ENCODE assay signal across 1 cellular context in the genomic region with DNA sequence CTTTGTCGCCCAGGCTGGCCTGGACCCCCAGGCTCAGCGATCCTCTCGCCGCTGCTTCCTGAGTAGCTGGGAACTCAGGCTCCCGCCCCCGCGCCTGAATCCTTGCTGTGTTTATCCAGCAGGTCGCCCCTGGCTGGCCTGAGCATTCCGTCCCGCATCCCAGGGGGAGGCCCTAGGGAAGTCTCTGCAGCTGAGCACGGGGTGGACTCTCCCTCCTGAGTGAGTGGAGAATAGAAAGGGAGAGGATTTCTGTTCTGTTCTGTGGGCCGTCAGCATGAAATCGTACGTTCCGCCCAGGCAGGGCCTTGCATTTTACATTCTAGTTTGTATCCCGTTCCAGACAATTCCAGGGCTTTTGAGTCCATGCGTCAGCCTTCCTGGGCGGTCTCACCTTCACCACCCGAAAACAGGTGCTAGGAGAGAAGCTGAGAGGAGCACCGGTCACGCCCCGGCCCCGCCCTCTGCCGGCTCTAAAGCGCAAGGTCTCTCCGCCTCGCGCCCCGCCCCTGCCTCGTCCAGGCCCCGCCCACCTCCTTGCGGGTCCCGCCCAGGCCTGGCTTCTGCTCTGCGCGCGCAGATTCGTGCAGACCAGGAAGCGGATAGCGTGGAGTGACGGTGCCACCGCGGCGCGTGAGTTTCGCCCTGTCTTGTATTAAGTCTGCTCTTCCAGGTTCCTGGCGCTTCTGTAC.
TF ChIP-seq lines count a peak whose summit lies in the region.

A gene (plus strand): TSS at position 586 of the 689 bp plus-strand sequence. CDS start 15,285 bp downstream, outside the sequence.

TF ChIP-seq in HepG2, 621 proteins besides CTCF, POLR2A, EP300 and RAD21 (continued from another document and continues in another):
- peak; percentile 62; the same call in 1 of the 2 replicates for TF ChIP-seq GLI4 (CRISPR knock-in tag; IDR thresholded peaks at IDR 0.05; ENCODE audit: borderline replicate concordance)
- TF ChIP-seq NR1H2 (CRISPR knock-in tag; IDR thresholded peaks at IDR 0.05; ENCODE audit: borderline replicate concordance, low read depth): no peak
- TF ChIP-seq ZBTB1 (CRISPR knock-in tag; IDR thresholded peaks at IDR 0.05; ENCODE audit: borderline replicate concordance): no peak
- no peak for TF ChIP-seq LCORL (IDR thresholded peaks at IDR 0.05)
- peak; percentile 55 for TF ChIP-seq LCORL (CRISPR knock-in tag; IDR thresholded peaks at IDR 0.05)
- TF ChIP-seq HNRNPL (IDR thresholded peaks at IDR 0.05; ENCODE audit: low read depth, low read length): no peak
- no peak for TF ChIP-seq HOXA9 (CRISPR knock-in tag; IDR thresholded peaks at IDR 0.05; ENCODE audit: borderline replicate concordance)
- peak; percentile 28; the same call in 1 of the 2 replicates for TF ChIP-seq ZBTB38 (CRISPR knock-in tag; IDR thresholded peaks at IDR 0.05)
- TF ChIP-seq, protein P1, sequence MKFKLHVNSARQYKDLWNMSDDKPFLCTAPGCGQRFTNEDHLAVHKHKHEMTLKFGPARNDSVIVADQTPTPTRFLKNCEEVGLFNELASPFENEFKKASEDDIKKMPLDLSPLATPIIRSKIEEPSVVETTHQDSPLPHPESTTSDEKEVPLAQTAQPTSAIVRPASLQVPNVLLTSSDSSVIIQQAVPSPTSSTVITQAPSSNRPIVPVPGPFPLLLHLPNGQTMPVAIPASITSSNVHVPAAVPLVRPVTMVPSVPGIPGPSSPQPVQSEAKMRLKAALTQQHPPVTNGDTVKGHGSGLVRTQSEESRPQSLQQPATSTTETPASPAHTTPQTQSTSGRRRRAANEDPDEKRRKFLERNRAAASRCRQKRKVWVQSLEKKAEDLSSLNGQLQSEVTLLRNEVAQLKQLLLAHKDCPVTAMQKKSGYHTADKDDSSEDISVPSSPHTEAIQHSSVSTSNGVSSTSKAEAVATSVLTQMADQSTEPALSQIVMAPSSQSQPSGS (CRISPR knock-in tag; IDR thresholded peaks at IDR 0.05): no peak
- no peak for TF ChIP-seq TEAD2 (CRISPR knock-in tag; IDR thresholded peaks at IDR 0.05)
- TF ChIP-seq JUNB (CRISPR knock-in tag; IDR thresholded peaks at IDR 0.05; ENCODE audit: borderline replicate concordance): no peak
- 0 out of 2 replicates have a peak, but pooled peaks have one; percentile 18 for TF ChIP-seq MIER3 (CRISPR knock-in tag; IDR thresholded peaks at IDR 0.05; ENCODE audit: borderline replicate concordance)
- TF ChIP-seq, protein P2, sequence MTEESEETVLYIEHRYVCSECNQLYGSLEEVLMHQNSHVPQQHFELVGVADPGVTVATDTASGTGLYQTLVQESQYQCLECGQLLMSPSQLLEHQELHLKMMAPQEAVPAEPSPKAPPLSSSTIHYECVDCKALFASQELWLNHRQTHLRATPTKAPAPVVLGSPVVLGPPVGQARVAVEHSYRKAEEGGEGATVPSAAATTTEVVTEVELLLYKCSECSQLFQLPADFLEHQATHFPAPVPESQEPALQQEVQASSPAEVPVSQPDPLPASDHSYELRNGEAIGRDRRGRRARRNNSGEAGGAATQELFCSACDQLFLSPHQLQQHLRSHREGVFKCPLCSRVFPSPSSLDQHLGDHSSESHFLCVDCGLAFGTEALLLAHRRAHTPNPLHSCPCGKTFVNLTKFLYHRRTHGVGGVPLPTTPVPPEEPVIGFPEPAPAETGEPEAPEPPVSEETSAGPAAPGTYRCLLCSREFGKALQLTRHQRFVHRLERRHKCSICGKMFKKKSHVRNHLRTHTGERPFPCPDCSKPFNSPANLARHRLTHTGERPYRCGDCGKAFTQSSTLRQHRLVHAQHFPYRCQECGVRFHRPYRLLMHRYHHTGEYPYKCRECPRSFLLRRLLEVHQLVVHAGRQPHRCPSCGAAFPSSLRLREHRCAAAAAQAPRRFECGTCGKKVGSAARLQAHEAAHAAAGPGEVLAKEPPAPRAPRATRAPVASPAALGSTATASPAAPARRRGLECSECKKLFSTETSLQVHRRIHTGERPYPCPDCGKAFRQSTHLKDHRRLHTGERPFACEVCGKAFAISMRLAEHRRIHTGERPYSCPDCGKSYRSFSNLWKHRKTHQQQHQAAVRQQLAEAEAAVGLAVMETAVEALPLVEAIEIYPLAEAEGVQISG (CRISPR knock-in tag; IDR thresholded peaks at IDR 0.05): peak; percentile 12; the same call in 1 of the 2 replicates
- TF ChIP-seq, protein P3, sequence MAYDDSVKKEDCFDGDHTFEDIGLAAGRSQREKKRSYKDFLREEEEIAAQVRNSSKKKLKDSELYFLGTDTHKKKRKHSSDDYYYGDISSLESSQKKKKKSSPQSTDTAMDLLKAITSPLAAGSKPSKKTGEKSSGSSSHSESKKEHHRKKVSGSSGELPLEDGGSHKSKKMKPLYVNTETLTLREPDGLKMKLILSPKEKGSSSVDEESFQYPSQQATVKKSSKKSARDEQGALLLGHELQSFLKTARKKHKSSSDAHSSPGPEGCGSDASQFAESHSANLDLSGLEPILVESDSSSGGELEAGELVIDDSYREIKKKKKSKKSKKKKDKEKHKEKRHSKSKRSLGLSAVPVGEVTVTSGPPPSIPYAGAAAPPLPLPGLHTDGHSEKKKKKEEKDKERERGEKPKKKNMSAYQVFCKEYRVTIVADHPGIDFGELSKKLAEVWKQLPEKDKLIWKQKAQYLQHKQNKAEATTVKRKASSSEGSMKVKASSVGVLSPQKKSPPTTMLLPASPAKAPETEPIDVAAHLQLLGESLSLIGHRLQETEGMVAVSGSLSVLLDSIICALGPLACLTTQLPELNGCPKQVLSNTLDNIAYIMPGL (CRISPR knock-in tag; IDR thresholded peaks at IDR 0.05; ENCODE audit: borderline replicate concordance in 1 of 2, low read depth in 1 of 2): peak; percentile 60 to 68; a peak in 3 of 4 replicates
- peak; percentile 35; the same call in 1 of the 2 replicates for TF ChIP-seq ZNF788 (CRISPR knock-in tag; IDR thresholded peaks at IDR 0.05; ENCODE audit: borderline replicate concordance)
- TF ChIP-seq FOXA1 (IDR thresholded peaks at IDR 0.05): no peak
- peak; percentile 79 for TF ChIP-seq FOXA1 (CRISPR knock-in tag; IDR thresholded peaks at IDR 0.05)
- TF ChIP-seq, protein P4, sequence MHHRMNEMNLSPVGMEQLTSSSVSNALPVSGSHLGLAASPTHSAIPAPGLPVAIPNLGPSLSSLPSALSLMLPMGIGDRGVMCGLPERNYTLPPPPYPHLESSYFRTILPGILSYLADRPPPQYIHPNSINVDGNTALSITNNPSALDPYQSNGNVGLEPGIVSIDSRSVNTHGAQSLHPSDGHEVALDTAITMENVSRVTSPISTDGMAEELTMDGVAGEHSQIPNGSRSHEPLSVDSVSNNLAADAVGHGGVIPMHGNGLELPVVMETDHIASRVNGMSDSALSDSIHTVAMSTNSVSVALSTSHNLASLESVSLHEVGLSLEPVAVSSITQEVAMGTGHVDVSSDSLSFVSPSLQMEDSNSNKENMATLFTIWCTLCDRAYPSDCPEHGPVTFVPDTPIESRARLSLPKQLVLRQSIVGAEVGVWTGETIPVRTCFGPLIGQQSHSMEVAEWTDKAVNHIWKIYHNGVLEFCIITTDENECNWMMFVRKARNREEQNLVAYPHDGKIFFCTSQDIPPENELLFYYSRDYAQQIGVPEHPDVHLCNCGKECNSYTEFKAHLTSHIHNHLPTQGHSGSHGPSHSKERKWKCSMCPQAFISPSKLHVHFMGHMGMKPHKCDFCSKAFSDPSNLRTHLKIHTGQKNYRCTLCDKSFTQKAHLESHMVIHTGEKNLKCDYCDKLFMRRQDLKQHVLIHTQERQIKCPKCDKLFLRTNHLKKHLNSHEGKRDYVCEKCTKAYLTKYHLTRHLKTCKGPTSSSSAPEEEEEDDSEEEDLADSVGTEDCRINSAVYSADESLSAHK (CRISPR knock-in tag; IDR thresholded peaks at IDR 0.05; ENCODE audit: borderline replicate concordance): no peak
- TF ChIP-seq ZNF670 (CRISPR knock-in tag; IDR thresholded peaks at IDR 0.05; ENCODE audit: borderline replicate concordance): no peak
- TF ChIP-seq, protein P5, sequence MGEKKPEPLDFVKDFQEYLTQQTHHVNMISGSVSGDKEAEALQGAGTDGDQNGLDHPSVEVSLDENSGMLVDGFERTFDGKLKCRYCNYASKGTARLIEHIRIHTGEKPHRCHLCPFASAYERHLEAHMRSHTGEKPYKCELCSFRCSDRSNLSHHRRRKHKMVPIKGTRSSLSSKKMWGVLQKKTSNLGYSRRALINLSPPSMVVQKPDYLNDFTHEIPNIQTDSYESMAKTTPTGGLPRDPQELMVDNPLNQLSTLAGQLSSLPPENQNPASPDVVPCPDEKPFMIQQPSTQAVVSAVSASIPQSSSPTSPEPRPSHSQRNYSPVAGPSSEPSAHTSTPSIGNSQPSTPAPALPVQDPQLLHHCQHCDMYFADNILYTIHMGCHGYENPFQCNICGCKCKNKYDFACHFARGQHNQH (CRISPR knock-in tag; IDR thresholded peaks at IDR 0.05): peak; percentile 38; the same call in 1 of the 2 replicates
- TF ChIP-seq ISX (CRISPR knock-in tag; conservative IDR thresholded peaks at IDR 0.05): no peak; the same call in 1 of the 2 replicates
- peak; percentile 35; the same call in 1 of the 2 replicates for TF ChIP-seq PHF20 (CRISPR knock-in tag; IDR thresholded peaks at IDR 0.05)
- TF ChIP-seq CEBPG (CRISPR knock-in tag; IDR thresholded peaks at IDR 0.05): no peak
- peak; percentile 90 for TF ChIP-seq ELF1 (CRISPR knock-in tag; IDR thresholded peaks at IDR 0.05)
- no peak for TF ChIP-seq MED13 (CRISPR knock-in tag; IDR thresholded peaks at IDR 0.05)
- TF ChIP-seq, protein P6, sequence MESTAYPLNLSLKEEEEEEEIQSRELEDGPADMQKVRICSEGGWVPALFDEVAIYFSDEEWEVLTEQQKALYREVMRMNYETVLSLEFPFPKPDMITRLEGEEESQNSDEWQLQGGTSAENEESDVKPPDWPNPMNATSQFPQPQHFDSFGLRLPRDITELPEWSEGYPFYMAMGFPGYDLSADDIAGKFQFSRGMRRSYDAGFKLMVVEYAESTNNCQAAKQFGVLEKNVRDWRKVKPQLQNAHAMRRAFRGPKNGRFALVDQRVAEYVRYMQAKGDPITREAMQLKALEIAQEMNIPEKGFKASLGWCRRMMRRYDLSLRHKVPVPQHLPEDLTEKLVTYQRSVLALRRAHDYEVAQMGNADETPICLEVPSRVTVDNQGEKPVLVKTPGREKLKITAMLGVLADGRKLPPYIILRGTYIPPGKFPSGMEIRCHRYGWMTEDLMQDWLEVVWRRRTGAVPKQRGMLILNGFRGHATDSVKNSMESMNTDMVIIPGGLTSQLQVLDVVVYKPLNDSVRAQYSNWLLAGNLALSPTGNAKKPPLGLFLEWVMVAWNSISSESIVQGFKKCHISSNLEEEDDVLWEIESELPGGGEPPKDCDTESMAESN (CRISPR knock-in tag; conservative IDR thresholded peaks at IDR 0.05): no peak
- TF ChIP-seq, protein P7, sequence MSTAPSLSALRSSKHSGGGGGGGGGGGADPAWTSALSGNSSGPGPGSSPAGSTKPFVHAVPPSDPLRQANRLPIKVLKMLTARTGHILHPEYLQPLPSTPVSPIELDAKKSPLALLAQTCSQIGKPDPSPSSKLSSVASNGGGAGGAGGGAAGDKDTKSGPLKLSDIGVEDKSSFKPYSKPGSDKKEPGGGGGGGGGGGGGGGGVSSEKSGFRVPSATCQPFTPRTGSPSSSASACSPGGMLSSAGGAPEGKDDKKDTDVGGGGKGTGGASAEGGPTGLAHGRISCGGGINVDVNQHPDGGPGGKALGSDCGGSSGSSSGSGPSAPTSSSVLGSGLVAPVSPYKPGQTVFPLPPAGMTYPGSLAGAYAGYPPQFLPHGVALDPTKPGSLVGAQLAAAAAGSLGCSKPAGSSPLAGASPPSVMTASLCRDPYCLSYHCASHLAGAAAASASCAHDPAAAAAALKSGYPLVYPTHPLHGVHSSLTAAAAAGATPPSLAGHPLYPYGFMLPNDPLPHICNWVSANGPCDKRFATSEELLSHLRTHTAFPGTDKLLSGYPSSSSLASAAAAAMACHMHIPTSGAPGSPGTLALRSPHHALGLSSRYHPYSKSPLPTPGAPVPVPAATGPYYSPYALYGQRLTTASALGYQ (CRISPR knock-in tag; IDR thresholded peaks at IDR 0.05): no peak
- TF ChIP-seq TMF1 (CRISPR knock-in tag; IDR thresholded peaks at IDR 0.05; ENCODE audit: low read depth): no peak
- TF ChIP-seq ZNF160 (CRISPR knock-in tag; IDR thresholded peaks at IDR 0.05): peak; percentile 30; the same call in 1 of the 2 replicates
- TF ChIP-seq, protein P8, sequence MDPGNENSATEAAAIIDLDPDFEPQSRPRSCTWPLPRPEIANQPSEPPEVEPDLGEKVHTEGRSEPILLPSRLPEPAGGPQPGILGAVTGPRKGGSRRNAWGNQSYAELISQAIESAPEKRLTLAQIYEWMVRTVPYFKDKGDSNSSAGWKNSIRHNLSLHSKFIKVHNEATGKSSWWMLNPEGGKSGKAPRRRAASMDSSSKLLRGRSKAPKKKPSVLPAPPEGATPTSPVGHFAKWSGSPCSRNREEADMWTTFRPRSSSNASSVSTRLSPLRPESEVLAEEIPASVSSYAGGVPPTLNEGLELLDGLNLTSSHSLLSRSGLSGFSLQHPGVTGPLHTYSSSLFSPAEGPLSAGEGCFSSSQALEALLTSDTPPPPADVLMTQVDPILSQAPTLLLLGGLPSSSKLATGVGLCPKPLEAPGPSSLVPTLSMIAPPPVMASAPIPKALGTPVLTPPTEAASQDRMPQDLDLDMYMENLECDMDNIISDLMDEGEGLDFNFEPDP (CRISPR knock-in tag; conservative IDR thresholded peaks at IDR 0.05): no peak
- TF ChIP-seq ELF3 (CRISPR knock-in tag; IDR thresholded peaks at IDR 0.05): peak; percentile 66
- TF ChIP-seq CENPT (CRISPR knock-in tag; IDR thresholded peaks at IDR 0.05; ENCODE audit: low read depth): no peak
- peak; percentile 71; the same call in 1 of the 2 replicates for TF ChIP-seq KLF6 (CRISPR knock-in tag; IDR thresholded peaks at IDR 0.05)
- TF ChIP-seq NFYB (CRISPR knock-in tag; IDR thresholded peaks at IDR 0.05): no peak
- TF ChIP-seq, protein P9, sequence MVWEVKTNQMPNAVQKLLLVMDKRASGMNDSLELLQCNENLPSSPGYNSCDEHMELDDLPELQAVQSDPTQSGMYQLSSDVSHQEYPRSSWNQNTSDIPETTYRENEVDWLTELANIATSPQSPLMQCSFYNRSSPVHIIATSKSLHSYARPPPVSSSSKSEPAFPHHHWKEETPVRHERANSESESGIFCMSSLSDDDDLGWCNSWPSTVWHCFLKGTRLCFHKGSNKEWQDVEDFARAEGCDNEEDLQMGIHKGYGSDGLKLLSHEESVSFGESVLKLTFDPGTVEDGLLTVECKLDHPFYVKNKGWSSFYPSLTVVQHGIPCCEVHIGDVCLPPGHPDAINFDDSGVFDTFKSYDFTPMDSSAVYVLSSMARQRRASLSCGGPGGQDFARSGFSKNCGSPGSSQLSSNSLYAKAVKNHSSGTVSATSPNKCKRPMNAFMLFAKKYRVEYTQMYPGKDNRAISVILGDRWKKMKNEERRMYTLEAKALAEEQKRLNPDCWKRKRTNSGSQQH (CRISPR knock-in tag; IDR thresholded peaks at IDR 0.05; ENCODE audit: low read depth): peak; percentile 62; the same call in 1 of the 2 replicates
- TF ChIP-seq ZNF883 (CRISPR knock-in tag; IDR thresholded peaks at IDR 0.05; ENCODE audit: not compliant biosample characterization): no peak
- no peak for TF ChIP-seq IRX3 (CRISPR knock-in tag; IDR thresholded peaks at IDR 0.05; ENCODE audit: borderline replicate concordance, low read depth)
- TF ChIP-seq, protein P10, sequence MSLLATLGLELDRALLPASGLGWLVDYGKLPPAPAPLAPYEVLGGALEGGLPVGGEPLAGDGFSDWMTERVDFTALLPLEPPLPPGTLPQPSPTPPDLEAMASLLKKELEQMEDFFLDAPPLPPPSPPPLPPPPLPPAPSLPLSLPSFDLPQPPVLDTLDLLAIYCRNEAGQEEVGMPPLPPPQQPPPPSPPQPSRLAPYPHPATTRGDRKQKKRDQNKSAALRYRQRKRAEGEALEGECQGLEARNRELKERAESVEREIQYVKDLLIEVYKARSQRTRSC (CRISPR knock-in tag; IDR thresholded peaks at IDR 0.05; ENCODE audit: low read depth): no peak
- TF ChIP-seq ZFAT (CRISPR knock-in tag; conservative IDR thresholded peaks at IDR 0.05): peak; percentile 86
- TF ChIP-seq FOXM1 (CRISPR knock-in tag; IDR thresholded peaks at IDR 0.05): no peak
- TF ChIP-seq, protein P11, sequence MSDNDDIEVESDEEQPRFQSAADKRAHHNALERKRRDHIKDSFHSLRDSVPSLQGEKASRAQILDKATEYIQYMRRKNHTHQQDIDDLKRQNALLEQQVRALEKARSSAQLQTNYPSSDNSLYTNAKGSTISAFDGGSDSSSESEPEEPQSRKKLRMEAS (IDR thresholded peaks at IDR 0.05): peak; percentile 69; the same call in 1 of the 2 replicates
- TF ChIP-seq FOSL1 (CRISPR knock-in tag; IDR thresholded peaks at IDR 0.05; ENCODE audit: borderline replicate concordance): no peak
